In genomic region chr22:38490915-38491314, GRCh38 we compare ENCODE assay signal across 9 cellular contexts. TPM values are rescaled to one million over a fixed set of nuclear protein-coding genes. Genes with fewer than 3 reads are reported as not detected.
A peak's percentile ranks its signal among the peaks of the same experiment; 100 is the strongest.
DNase-seq lines count a peak whose midpoint lies in the region; ATAC-seq, FAIRE-seq and TF ChIP-seq lines count a peak whose summit lies in the region.
"Had no signal": no experiment of that assay in that cellular context is flagged by ENCODE, and none has a peak within 500 bp of the region (broad histone marks: within the 10 kb centered on the region; RNA-seq: fewer than 3 reads in every experiment).

No MANE protein-coding gene starts in this region.

- DNase-seq in A172 (ENCODE audit: low spot score) (peak; percentile 27), MG63 (peak; percentile 63), endothelial cell of umbilical vein (ENCODE audit: low read depth, low spot score) (peak; percentile 29), NCI-H187 (lab: John Stamatoyannopoulos, UW) (no peak)
- DNase-seq in naive thymus-derived CD4-positive, alpha-beta T cell, result no peak

- CTCF ChIA-PET in endothelial cell of umbilical vein (lab: Charles Lee), result interaction anchor here (1.8 kb wide), 1 partner anchor 11 kb away, joined by 8 read pairs; no protein-coding TSS in a partner anchor
- CTCF ChIA-PET in naive thymus-derived CD4-positive, alpha-beta T cell (lab: Charles Lee), result interaction anchor here (0.7 to 0.8 kb wide), 2 partner anchors 15 to 80 kb away, joined by 3 to 4 read pairs; no protein-coding TSS in a partner anchor

- dilution Hi-C loops in endothelial cell of umbilical vein (cut with MboI; ENCODE audit: extremely low pct_ligation_motif_present, low sequenced_read_pairs), result no loop called here

- H3K27me3 ChIP-seq in MG63, result no peaks in the 10 kb centered on the region
- H3K27me3 ChIP-seq in endothelial cell of umbilical vein (ENCODE audit: control insufficient read depth in 2 of 2, insufficient read depth in 2 of 2, low read length in 2 of 2), result no peaks in the 10 kb centered on the region
- H3K27me3 ChIP-seq in naive thymus-derived CD4-positive, alpha-beta T cell (ENCODE audit: control insufficient read depth in 2 of 2, insufficient read depth in 2 of 2, low read length in 2 of 2), result no peaks in the 10 kb centered on the region
- H3K27me3 ChIP-seq: SJCRH30 had no signal

- intact Hi-C loops in endothelial cell of umbilical vein (cut with micrococcal nuclease), result no loop called here
- intact Hi-C loops in naive thymus-derived CD4-positive, alpha-beta T cell (cut with micrococcal nuclease), result loop anchor here in 1 of 2 donors (2.0 kb wide), 1 partner anchor 16 kb away; the partner anchor contains the start of gene DDX17

- no peak for TF ChIP-seq CTCF in endothelial cell of umbilical vein (IDR thresholded peaks at IDR 0.05; ENCODE audit: extremely low read depth in 1 of 2, insufficient read depth in 1 of 2, low read depth in 1 of 2, low read length in 2 of 2)

- H3K4me3 ChIP-seq in MG63 (no peak overlapping the region), endothelial cell of umbilical vein (replicated peaks in 1 of 3; ENCODE audit: insufficient read depth in 1 of 3, low read depth in 1 of 3, low read length in 3 of 3) (no peak overlapping the region)
- H3K4me3 ChIP-seq in naive thymus-derived CD4-positive, alpha-beta T cell (ENCODE audit: low read length), result no peak overlapping the region
- H3K4me3 ChIP-seq: SJCRH30 had no signal

- H3K9me3 ChIP-seq in MG63 (no peaks in the 10 kb centered on the region), endothelial cell of umbilical vein (replicated peaks; ENCODE audit: control insufficient read depth, insufficient read depth, low read length) (no peaks in the 10 kb centered on the region)
- no peaks in the 10 kb centered on the region for H3K9me3 ChIP-seq in naive thymus-derived CD4-positive, alpha-beta T cell (ENCODE audit: control insufficient read depth in 2 of 3, low read length in 3 of 3)
- H3K9me3 ChIP-seq: SJCRH30 had no signal

- H3K79me2 ChIP-seq in endothelial cell of umbilical vein (ENCODE audit: control insufficient read depth, insufficient read depth, low read length), result peaks cover 55% of the 10 kb centered on the region

- TF ChIP-seq POLR2A in endothelial cell of umbilical vein (IDR thresholded peaks at IDR 0.05; ENCODE audit: low read depth, low read length), result no peak

- no peak overlapping the region for H2AFZ ChIP-seq in endothelial cell of umbilical vein (ENCODE audit: low read depth, low read length)

- FAIRE-seq in endothelial cell of umbilical vein (lab: Jason Lieb, UNC), result no peak

- no peaks in the 10 kb centered on the region for H3K27me3 Mint-ChIP-seq in naive thymus-derived CD4-positive, alpha-beta T cell

- no TSS peak for BruUV-seq in endothelial cell of umbilical vein (replicated peaks; lab: Mats Ljungman, UMichigan)

- no peak overlapping the region for H3K9ac ChIP-seq in endothelial cell of umbilical vein (replicated peaks; ENCODE audit: extremely low read depth, insufficient read depth, low read length)

- H3K36me3 Mint-ChIP-seq in naive thymus-derived CD4-positive, alpha-beta T cell, result peaks cover 17 to 65% (median 46%) of the 10 kb centered on the region in 5 donors

- ATAC-seq in naive thymus-derived CD4-positive, alpha-beta T cell, result no peak
- ATAC-seq in HG03196 (IDR thresholded peaks at IDR 0.05; ENCODE audit: unreplicated experiment) (no peak), GM19452 (IDR thresholded peaks at IDR 0.05; ENCODE audit: unreplicated experiment) (no peak), GM21717 (IDR thresholded peaks at IDR 0.05; ENCODE audit: unreplicated experiment) (no peak)

- peak overlapping the region in 1 of 10 donors; percentile 20 for H3K4me3 Mint-ChIP-seq in naive thymus-derived CD4-positive, alpha-beta T cell

- peaks cover 0 to 2% (median 0%) of the 10 kb centered on the region in 11 donors for H3K9me3 Mint-ChIP-seq in naive thymus-derived CD4-positive, alpha-beta T cell

- peaks cover 11% of the 10 kb centered on the region for H4K20me1 ChIP-seq in endothelial cell of umbilical vein (replicated peaks; ENCODE audit: control insufficient read depth, extremely low read depth, insufficient read depth, low read length)

- H3K27ac ChIP-seq in endothelial cell of umbilical vein (ENCODE audit: insufficient read depth, low read depth, low read length), result no peak overlapping the region
- no peak overlapping the region for H3K27ac ChIP-seq in naive thymus-derived CD4-positive, alpha-beta T cell (ENCODE audit: low read depth, low read length)
- H3K27ac ChIP-seq: SJCRH30 had no signal

- H3K27ac Mint-ChIP-seq in naive thymus-derived CD4-positive, alpha-beta T cell, result peak overlapping the region in 8 of 9 donors; percentile 35 to 79 (median 72)

- peaks cover 7% of the 10 kb centered on the region for H3K4me1 ChIP-seq in endothelial cell of umbilical vein (ENCODE audit: control insufficient read depth, extremely low read depth, insufficient read depth, low read length)
- peaks cover under 1 to 10% of the 10 kb centered on the region in 2 donors for H3K4me1 ChIP-seq in naive thymus-derived CD4-positive, alpha-beta T cell (ENCODE audit: control insufficient read depth in 2 of 2, insufficient read depth in 2 of 2, low read length in 2 of 2)
- H3K4me1 ChIP-seq: SJCRH30 had no signal

- no peaks in the 10 kb centered on the region for H3K9me1 ChIP-seq in endothelial cell of umbilical vein (replicated peaks; ENCODE audit: control insufficient read depth, extremely low read depth, insufficient read depth, low read length)

- no peak overlapping the region for H3K4me2 ChIP-seq in endothelial cell of umbilical vein (ENCODE audit: insufficient read depth, low read length)

- H3K4me1 Mint-ChIP-seq in naive thymus-derived CD4-positive, alpha-beta T cell, result peaks cover 19 to 76% (median 63%) of the 10 kb centered on the region in 7 donors

- POLR2A ChIA-PET in endothelial cell of umbilical vein (lab: Charles Lee), result interaction anchor here (1.0 kb wide), 1 partner anchor 11 kb away, joined by 5 read pairs; no protein-coding TSS in a partner anchor
- POLR2A ChIA-PET in naive thymus-derived CD4-positive, alpha-beta T cell (lab: Charles Lee), result interaction anchor here (0.5 to 3.5 kb wide), 6 partner anchors 8 to 1492 kb away, joined by 3 to 16 read pairs (median 4); no protein-coding TSS in a partner anchor

- H3K36me3 ChIP-seq in MG63, result peaks cover 98% of the 10 kb centered on the region
- peaks cover 51 to 80% of the 10 kb centered on the region in 2 experiments for H3K36me3 ChIP-seq in endothelial cell of umbilical vein (ENCODE audit: control insufficient read depth in 2 of 2, extremely low read depth in 1 of 2, insufficient read depth in 2 of 2, low read length in 2 of 2)
- peaks cover 43 to 94% (median 93%) of the 10 kb centered on the region in 3 experiments for H3K36me3 ChIP-seq in naive thymus-derived CD4-positive, alpha-beta T cell (ENCODE audit: control insufficient read depth in 2 of 3, insufficient read depth in 3 of 3, low read length in 3 of 3)

TF ChIP-seq in endothelial cell of umbilical vein, 7 proteins besides CTCF, POLR2A, EP300 and RAD21 (continues in another document):
- no peak for TF ChIP-seq MYC (IDR thresholded peaks at IDR 0.05; ENCODE audit: low read depth, low read length)
- TF ChIP-seq JUN (IDR thresholded peaks at IDR 0.05; ENCODE audit: borderline replicate concordance, insufficient read depth, insufficient read length, low read depth), result no peak

RNA-seq across cellular contexts. Expression of gene DDX17, which starts 15.2 kb away (rescaled TPM):
- 241 and 273 TPM in 2 replicates for total RNA-seq in A172 (2014; rRNA removed; shearing (Covaris generic))
- total RNA-seq in MG63 (2014; rRNA removed; shearing (Covaris generic); ENCODE audit: low replicate concordance), result 246 and 311 TPM in 2 replicates
- 377 and 393 TPM in 2 replicates for total RNA-seq in endothelial cell of umbilical vein
- 402 and 454 TPM in 2 replicates for polyA plus RNA-seq in endothelial cell of umbilical vein
- 166 and 206 TPM in 2 replicates for polyA plus RNA-seq in endothelial cell of umbilical vein (2011; cell fraction: cytosol; rRNA removed)
- 1,464 and 1,816 TPM in 2 replicates for polyA plus RNA-seq in endothelial cell of umbilical vein (2011; cell fraction: nucleus; rRNA removed)
- polyA plus RNA-seq in endothelial cell of umbilical vein (2012), result 151 and 173 TPM in 2 replicates
- 863 and 927 TPM in 2 replicates for polyA minus RNA-seq in endothelial cell of umbilical vein
- polyA minus RNA-seq in endothelial cell of umbilical vein (2011; cell fraction: cytosol; rRNA and poly(A)+ RNA removed), result 170 TPM
- 787 and 915 TPM in 2 replicates for polyA minus RNA-seq in endothelial cell of umbilical vein (2011; cell fraction: nucleus; rRNA and poly(A)+ RNA removed)
- total RNA-seq in naive thymus-derived CD4-positive, alpha-beta T cell, result 1,000 to 10,000 TPM in 2 of 5 experiments, 100 to 1,000 TPM in 3; 478 to 1,097 (median 684) TPM
- 10 to 100 TPM; 37.7 to 43.4 TPM for polyA plus RNA-seq in naive thymus-derived CD4-positive, alpha-beta T cell

RNA-seq across cellular contexts. Expression of gene KDELR3, which starts 23.0 kb away (rescaled TPM):
- total RNA-seq in A172 (2014; rRNA removed; shearing (Covaris generic)), result 18.4 and 24.4 TPM in 2 replicates
- 39.0 and 39.8 TPM in 2 replicates for total RNA-seq in MG63 (2014; rRNA removed; shearing (Covaris generic); ENCODE audit: low replicate concordance)
- total RNA-seq in endothelial cell of umbilical vein, result 28.6 and 40.2 TPM in 2 replicates
- 61.3 and 64.2 TPM in 2 replicates for polyA plus RNA-seq in endothelial cell of umbilical vein
- 43.3 and 51.0 TPM in 2 replicates for polyA plus RNA-seq in endothelial cell of umbilical vein (2011; cell fraction: cytosol; rRNA removed)
- polyA plus RNA-seq in endothelial cell of umbilical vein (2011; cell fraction: nucleus; rRNA removed), result 14.6 and 14.7 TPM in 2 replicates
- polyA plus RNA-seq in endothelial cell of umbilical vein (2012), result 38.8 and 48.6 TPM in 2 replicates
- polyA minus RNA-seq in endothelial cell of umbilical vein, result 36.3 and 46.6 TPM in 2 replicates
- polyA minus RNA-seq in endothelial cell of umbilical vein (2011; cell fraction: cytosol; rRNA and poly(A)+ RNA removed), result 6.3 TPM
- polyA minus RNA-seq in endothelial cell of umbilical vein (2011; cell fraction: nucleus; rRNA and poly(A)+ RNA removed), result 6.4 and 6.6 TPM in 2 replicates
- under 1 TPM in 1 of 5 experiments, not detected in 4; 0.80 TPM for total RNA-seq in naive thymus-derived CD4-positive, alpha-beta T cell
- not detected for polyA plus RNA-seq in naive thymus-derived CD4-positive, alpha-beta T cell

RNA-seq across cellular contexts. Expression of gene KCNJ4, which starts 35.9 kb away (rescaled TPM):
- 0.31 TPM in 1 of 2 replicates, not detected in the other for total RNA-seq in A172 (2014; rRNA removed; shearing (Covaris generic))
- total RNA-seq in MG63 (2014; rRNA removed; shearing (Covaris generic); ENCODE audit: low replicate concordance), result not detected in 2 replicates
- not detected in 2 replicates for total RNA-seq in endothelial cell of umbilical vein
- polyA plus RNA-seq in endothelial cell of umbilical vein, result not detected in 2 replicates
- not detected in 2 replicates for polyA plus RNA-seq in endothelial cell of umbilical vein (2011; cell fraction: cytosol; rRNA removed)
- polyA plus RNA-seq in endothelial cell of umbilical vein (2011; cell fraction: nucleus; rRNA removed), result not detected in 2 replicates
- polyA plus RNA-seq in endothelial cell of umbilical vein (2012), result not detected in 2 replicates
- not detected in 2 replicates for polyA minus RNA-seq in endothelial cell of umbilical vein
- polyA minus RNA-seq in endothelial cell of umbilical vein (2011; cell fraction: cytosol; rRNA and poly(A)+ RNA removed), result not detected
- polyA minus RNA-seq in endothelial cell of umbilical vein (2011; cell fraction: nucleus; rRNA and poly(A)+ RNA removed), result not detected in 2 replicates
- not detected for total RNA-seq in naive thymus-derived CD4-positive, alpha-beta T cell
- not detected for polyA plus RNA-seq in naive thymus-derived CD4-positive, alpha-beta T cell

Comparison
In these comparisons a context has a peak if more than half of its experiments do, and no peak if none do; other contexts are left out.
1. DNase-seq: peak in A172 (single experiment), MG63 (single experiment) and endothelial cell of umbilical vein (single experiment); none in naive thymus-derived CD4-positive, alpha-beta T cell (0 of 9) and NCI-H187 (0 of 2).
2. RNA of gene KDELR3, which starts 23.0 kb away (total RNA-seq): 39.0 to 39.8 TPM in MG63, 28.6 to 40.2 TPM in endothelial cell of umbilical vein and 18.4 to 24.4 TPM in A172; 0.80 TPM in naive thymus-derived CD4-positive, alpha-beta T cell; every median in the first group is over 10 times any median in the second.